In genomic region chr18:26650310-26651285, GRCh38 we compare ENCODE assay signal across 12 cellular contexts.
DNase-seq lines count a peak whose midpoint lies in the region; ATAC-seq, FAIRE-seq and TF ChIP-seq lines count a peak whose summit lies in the region.
"Had no signal": no experiment of that assay in that cellular context is flagged by ENCODE, and none has a peak within 500 bp of the region (broad histone marks: within the 10 kb centered on the region; RNA-seq: fewer than 3 reads in every experiment).

No MANE protein-coding gene starts in this region.

- H3K27ac ChIP-seq in adrenal gland (peak overlapping the region; percentile 35 to 85 (median 76)), rectal smooth muscle tissue (ENCODE audit: low read depth, low read length) (peak overlapping the region; percentile 16)
- H3K27ac ChIP-seq: cardiac muscle cell, KMS-11 had no signal

- no peaks in the 10 kb centered on the region for H3K36me3 ChIP-seq in adrenal gland (replicated peaks in 1 of 2)
- no peaks in the 10 kb centered on the region for H3K36me3 ChIP-seq in rectal smooth muscle tissue (ENCODE audit: control insufficient read depth, insufficient read depth, low read length)
- H3K36me3 ChIP-seq: cardiac muscle cell had no signal

- peak; percentile 36 for FAIRE-seq in GM12892 (lab: Jason Lieb, UNC)

- H3K9me3 Mint-ChIP-seq in glutamatergic neuron (ENCODE audit: unreplicated experiment), result peaks cover 3% of the 10 kb centered on the region
- H3K9me3 Mint-ChIP-seq: activated T-helper 17 cell treated with anti-CD3 and anti-CD28 coated beads, Interleukin-2, amount 50 U/mL, for 72 hours; stimulated activated naive B cell treated with anti-CD40 and anti-IgM and Interleukin-4, amounts not matched to agents 10 μg/mL and 1 μg/mL and 100 μg/mL, for 72 hours had no signal

- intact Hi-C loops in adrenal gland (cut with DNase I), result loop anchor here in 1 of 2 donors (10.0 kb wide), 1 partner anchor 94 kb away; no protein-coding TSS in a partner anchor
- intact Hi-C loops in left cardiac atrium (cut with DNase I), result loop anchor here (10.0 kb wide), 2 partner anchors 106 to 256 kb away; partner anchors contain the start of gene KCTD1 (in 1 of the 2)

- H3K9ac ChIP-seq in rectal smooth muscle tissue (ENCODE audit: low read length), result no peak overlapping the region
- H3K9ac ChIP-seq: KMS-11 had no signal

- H3K4me3 ChIP-seq in adrenal gland (peak overlapping the region in 1 of 4 donors; percentile 40), rectal smooth muscle tissue (ENCODE audit: low read length) (no peak overlapping the region)
- H3K4me3 ChIP-seq: cardiac muscle cell had no signal

- H3K4me3 Mint-ChIP-seq in glutamatergic neuron (ENCODE audit: unreplicated experiment), result no peak overlapping the region
- H3K4me3 Mint-ChIP-seq: activated T-helper 17 cell treated with anti-CD3 and anti-CD28 coated beads, Interleukin-2, amount 50 U/mL, for 72 hours; stimulated activated naive B cell treated with anti-CD40 and anti-IgM and Interleukin-4, amounts not matched to agents 10 μg/mL and 1 μg/mL and 100 μg/mL, for 72 hours had no signal

- no peak for DNase-seq in GM12892 (ENCODE audit: insufficient read length)
- peak in 2 of 7 donors; percentile 27 to 33 for DNase-seq in adrenal gland
- no peak for DNase-seq in left cardiac atrium
- DNase-seq in NCI-H510A (lab: John Stamatoyannopoulos, UW), result no peak
- no peak for DNase-seq in NK-92 treated with Interleukin-12 subunit alpha and Interleukin-12 subunit beta, amount 100 ng/mL, for 24 hours (lab: John Stamatoyannopoulos, UW)
- no peak for DNase-seq in glutamatergic neuron

- WGBS in adrenal gland, 4 donors, result 15 to 30% (median 25%) methylated on average over 6 of the region's 6 CpGs

- H3K4me1 Mint-ChIP-seq in glutamatergic neuron (ENCODE audit: low read depth, unreplicated experiment), result no peaks in the 10 kb centered on the region
- H3K4me1 Mint-ChIP-seq: activated T-helper 17 cell treated with anti-CD3 and anti-CD28 coated beads, Interleukin-2, amount 50 U/mL, for 72 hours had no signal

- TF ChIP-seq POLR2A in GM12892 (IDR thresholded peaks at IDR 0.05; ENCODE audit: low read depth, low read length) (no peak), adrenal gland (IDR thresholded peaks at IDR 0.05) (peak in 1 of 2 donors; percentile 51)

- peaks cover 10% of the 10 kb centered on the region for H3K27me3 Mint-ChIP-seq in glutamatergic neuron (ENCODE audit: unreplicated experiment)

- peaks cover 3% of the 10 kb centered on the region for H3K36me3 Mint-ChIP-seq in glutamatergic neuron (ENCODE audit: unreplicated experiment)
- H3K36me3 Mint-ChIP-seq: stimulated activated naive B cell treated with anti-CD40 and anti-IgM and Interleukin-4, amounts not matched to agents 10 μg/mL and 1 μg/mL and 100 μg/mL, for 72 hours had no signal

- peak; percentile 53 to 64 for ATAC-seq in left cardiac atrium
- ATAC-seq in HG02571 (IDR thresholded peaks at IDR 0.05; ENCODE audit: unreplicated experiment), result no peak
- ATAC-seq: activated T-helper 17 cell treated with anti-CD3 and anti-CD28 coated beads, Interleukin-2, amount 50 U/mL, for 72 hours had no signal

- no peak for TF ChIP-seq CTCF in adrenal gland (IDR thresholded peaks at IDR 0.05)
- no peak for TF ChIP-seq CTCF in glutamatergic neuron (IDR thresholded peaks at IDR 0.05; ENCODE audit: partially characterized antibody, unreplicated experiment)

- no peak overlapping the region for H3K27ac Mint-ChIP-seq in glutamatergic neuron (ENCODE audit: unreplicated experiment)
- H3K27ac Mint-ChIP-seq: activated T-helper 17 cell treated with anti-CD3 and anti-CD28 coated beads, Interleukin-2, amount 50 U/mL, for 72 hours; stimulated activated naive B cell treated with anti-CD40 and anti-IgM and Interleukin-4, amounts not matched to agents 10 μg/mL and 1 μg/mL and 100 μg/mL, for 72 hours had no signal

- H3K4me1 ChIP-seq in adrenal gland (replicated peaks in 1 of 2) (peaks cover 0 to 29% of the 10 kb centered on the region in 2 donors), rectal smooth muscle tissue (ENCODE audit: control insufficient read depth, insufficient read depth, low read length) (no peaks in the 10 kb centered on the region)

- no peaks in the 10 kb centered on the region for H3K9me3 ChIP-seq in adrenal gland (replicated peaks in 1 of 3)

- H3K27me3 ChIP-seq in adrenal gland (no peaks in the 10 kb centered on the region), rectal smooth muscle tissue (ENCODE audit: control insufficient read depth, insufficient read depth, low read length) (no peaks in the 10 kb centered on the region)
